Comparison of ENCODE assay signal across 13 cellular contexts in the genomic region with DNA sequence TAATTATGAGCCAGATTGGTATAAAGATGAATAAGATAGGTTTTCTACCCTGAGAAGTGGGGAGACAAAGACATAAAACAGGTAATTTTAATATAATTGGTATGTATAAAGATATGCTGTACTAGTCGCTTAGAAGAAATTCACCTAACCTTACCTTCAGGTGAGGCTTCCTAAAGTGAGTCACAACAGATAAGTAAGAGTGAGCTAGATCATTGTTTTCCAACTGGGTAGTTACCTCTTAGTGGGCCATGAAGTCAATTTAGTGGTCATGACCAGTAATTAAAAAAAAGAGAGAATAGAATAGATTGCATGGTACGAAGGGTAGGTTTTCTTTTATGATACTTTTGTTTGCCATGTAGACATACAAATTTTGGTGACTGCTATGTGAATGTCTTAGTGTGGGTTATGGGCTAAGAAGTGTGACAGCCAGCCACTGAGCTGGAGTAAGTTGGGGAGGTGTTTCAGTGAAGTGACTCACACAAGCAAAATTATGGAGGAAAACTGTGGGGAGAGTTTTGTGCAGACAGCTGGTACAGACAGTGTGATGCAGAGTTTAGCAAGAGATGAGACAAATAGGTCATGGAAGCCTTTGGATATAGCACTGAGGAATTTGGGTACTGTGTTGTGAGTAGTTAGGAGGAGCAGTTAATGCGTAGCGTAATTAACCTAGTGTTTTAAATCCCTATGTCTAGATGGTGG. TPM values are rescaled to one million over a fixed set of nuclear protein-coding genes. Genes with fewer than 3 reads are reported as not detected.
DNase-seq lines count a peak whose midpoint lies in the region; ATAC-seq, FAIRE-seq and TF ChIP-seq lines count a peak whose summit lies in the region.
"Had no signal": no experiment of that assay in that cellular context is flagged by ENCODE, and none has a peak within 500 bp of the region (broad histone marks: within the 10 kb centered on the region; RNA-seq: fewer than 3 reads in every experiment).

No MANE protein-coding gene starts in this region.

- no peak for TF ChIP-seq POLR2A in GM12878 (IDR thresholded peaks at IDR 0.05; ENCODE audit: low read depth, low read length)

- BruUV-seq in GM12878 (replicated peaks; lab: Mats Ljungman, UMichigan) = no TSS peak

- no peaks in the 10 kb centered on the region for H3K27me3 Mint-ChIP-seq in CD4-positive, alpha-beta T cell
- no peaks in the 10 kb centered on the region for H3K27me3 Mint-ChIP-seq in HFFc6 (ENCODE audit: insufficient read depth)
- no peaks in the 10 kb centered on the region for H3K27me3 Mint-ChIP-seq in naive thymus-derived CD4-positive, alpha-beta T cell
- H3K27me3 Mint-ChIP-seq: brain had no signal

- CTCF ChIA-PET in CD4-positive, alpha-beta T cell (lab: Charles Lee) = interaction anchor here (1.1 to 1.5 kb wide), 2 partner anchors 12 to 39 kb away, joined by 3 read pairs; no protein-coding TSS in a partner anchor
- CTCF ChIA-PET in GM12878 (lab: Yijun Ruan, JAX) = interaction anchor here (1.0 kb wide), 1 partner anchor 213 kb away, joined by 3 read pairs; no protein-coding TSS in a partner anchor
- CTCF ChIA-PET in naive thymus-derived CD4-positive, alpha-beta T cell (lab: Charles Lee) = no interaction called here

- intact Hi-C loops in CD4-positive, alpha-beta T cell (cut with DNase I, micrococcal nuclease) = no loop called here
- intact Hi-C loops in GM12878 (cut with micrococcal nuclease; ENCODE audit: unreplicated experiment) (no loop called here), left ventricle myocardium inferior (cut with micrococcal nuclease) (no loop called here)
- intact Hi-C loops in naive thymus-derived CD4-positive, alpha-beta T cell (cut with micrococcal nuclease) = loop anchor here in 1 of 2 donors (1.0 kb wide), 1 partner anchor 8 kb away; no protein-coding TSS in a partner anchor

- no peak overlapping the region for H2AFZ ChIP-seq in GM12878 (ENCODE audit: control insufficient read depth, low read depth, low read length)

- H3K9me3 Mint-ChIP-seq in CD4-positive, alpha-beta T cell = no peaks in the 10 kb centered on the region
- H3K9me3 Mint-ChIP-seq in HFFc6 = no peaks in the 10 kb centered on the region
- no peaks in the 10 kb centered on the region for H3K9me3 Mint-ChIP-seq in naive thymus-derived CD4-positive, alpha-beta T cell
- H3K9me3 Mint-ChIP-seq: brain, mesothelial cell of epicardium had no signal

- WGBS in GM12878 (ENCODE audit: insufficient coverage, insufficient replicate concordance, low lambda C conversion rate, missing lambda C conversion rate) = 100% methylated on average over 4 of the region's 4 CpGs

- H3K79me2 ChIP-seq in GM12878 (ENCODE audit: control insufficient read depth, insufficient read depth, low read length) = peaks cover 21% of the 10 kb centered on the region

- TF ChIP-seq RAD21 in GM12878 (IDR thresholded peaks at IDR 0.05; ENCODE audit: insufficient read depth, low read depth, low read length) = no peak

- no peak for FAIRE-seq in GM12878 (lab: Jason Lieb, UNC)

- no peak for DNase-seq in CD4-positive, alpha-beta T cell
- DNase-seq in HFFc6 (peak; percentile 26), GM12878 (ENCODE audit: low read depth, low spot score) (no peak), SIG-M5 treated with dmso at 0.1 percent for 504 hours (lab: John Stamatoyannopoulos, UW; ENCODE audit: unreplicated experiment) (no peak), NCI-H2081 (lab: John Stamatoyannopoulos, UW) (no peak), left ventricle myocardium inferior (no peak)
- no peak for DNase-seq in naive thymus-derived CD4-positive, alpha-beta T cell
- DNase-seq: NCI-H2227 treated with DMSO at 0.1 percent for 48 hours, retina had no signal

- POLR2A ChIA-PET in CD4-positive, alpha-beta T cell (lab: Charles Lee) = no interaction called here
- POLR2A ChIA-PET in GM12878 (lab: Charles Lee) = no interaction called here
- POLR2A ChIA-PET in naive thymus-derived CD4-positive, alpha-beta T cell (lab: Charles Lee) = interaction anchor here (0.6 to 1.1 kb wide), 2 partner anchors 12 to 34 kb away, joined by 3 to 6 read pairs; no protein-coding TSS in a partner anchor

- H3K4me1 Mint-ChIP-seq in CD4-positive, alpha-beta T cell (ENCODE audit: low read depth) = peaks cover 73% of the 10 kb centered on the region
- peaks cover 15% of the 10 kb centered on the region for H3K4me1 Mint-ChIP-seq in HFFc6 (ENCODE audit: low read depth)
- H3K4me1 Mint-ChIP-seq in naive thymus-derived CD4-positive, alpha-beta T cell = peaks cover 32 to 71% (median 69%) of the 10 kb centered on the region in 7 donors
- H3K4me1 Mint-ChIP-seq: brain, mesothelial cell of epicardium had no signal

- ATAC-seq in CD4-positive, alpha-beta T cell (ENCODE audit: poor library complexity) = peak; percentile 56
- ATAC-seq in GM12878 (peak; percentile 31), GM19351 (IDR thresholded peaks at IDR 0.05; ENCODE audit: unreplicated experiment) (no peak)
- ATAC-seq in naive thymus-derived CD4-positive, alpha-beta T cell = peak; percentile 20

- SMC1A ChIA-PET in GM12878 (lab: Charles Lee; ENCODE audit: uncharacterized antibody, unreplicated experiment) = no interaction called here

- H3K27ac ChIP-seq in CD4-positive, alpha-beta T cell (ENCODE audit: low read depth, low read length) = no peak overlapping the region
- H3K27ac ChIP-seq in GM12878 (ENCODE audit: control insufficient read depth, insufficient read depth) (no peak overlapping the region), left ventricle myocardium inferior (replicated peaks) (no peak overlapping the region)
- peak overlapping the region; percentile 55 for H3K27ac ChIP-seq in naive thymus-derived CD4-positive, alpha-beta T cell (ENCODE audit: low read depth, low read length)

- H3K4me3 Mint-ChIP-seq in CD4-positive, alpha-beta T cell = no peak overlapping the region
- H3K4me3 Mint-ChIP-seq in HFFc6 = no peak overlapping the region
- peak overlapping the region in 7 of 10 donors; percentile 1 to 42 (median 13) for H3K4me3 Mint-ChIP-seq in naive thymus-derived CD4-positive, alpha-beta T cell
- H3K4me3 Mint-ChIP-seq: brain, mesothelial cell of epicardium had no signal

- H3K36me3 ChIP-seq in GM12878 (ENCODE audit: control insufficient read depth in 2 of 2, insufficient read depth in 2 of 2, low read length in 1 of 2) (peaks cover 5 to 24% of the 10 kb centered on the region in 2 experiments), left ventricle myocardium inferior (peaks cover 41% of the 10 kb centered on the region)
- H3K36me3 ChIP-seq in naive thymus-derived CD4-positive, alpha-beta T cell (ENCODE audit: control insufficient read depth in 2 of 3, insufficient read depth in 3 of 3, low read length in 3 of 3) = peaks cover 0 to 36% (median 4%) of the 10 kb centered on the region in 3 experiments

- H3K4me2 ChIP-seq in GM12878 (ENCODE audit: control insufficient read depth, insufficient read depth) = peak overlapping the region; percentile 1; the same call in 1 of the 2 replicates

- H3K4me1 ChIP-seq in GM12878 (ENCODE audit: control insufficient read depth, insufficient read depth, low read length) = no peaks in the 10 kb centered on the region
- peaks cover 0 to 17% of the 10 kb centered on the region in 2 donors for H3K4me1 ChIP-seq in naive thymus-derived CD4-positive, alpha-beta T cell (ENCODE audit: control insufficient read depth in 2 of 2, insufficient read depth in 2 of 2, low read length in 2 of 2)
- H3K4me1 ChIP-seq in left ventricle myocardium inferior = peaks cover 4% of the 10 kb centered on the region

- in situ Hi-C loops in GM12878 (cut with MboI) = no loop called here

- no peaks in the 10 kb centered on the region for H3K27me3 ChIP-seq in CD4-positive, alpha-beta T cell (ENCODE audit: control insufficient read depth, insufficient read depth, low read length)
- no peaks in the 10 kb centered on the region for H3K27me3 ChIP-seq in GM12878 (replicated peaks in 1 of 2; ENCODE audit: control insufficient read depth in 2 of 2, insufficient read depth in 2 of 2, low read length in 1 of 2)
- no peaks in the 10 kb centered on the region for H3K27me3 ChIP-seq in naive thymus-derived CD4-positive, alpha-beta T cell (ENCODE audit: control insufficient read depth in 2 of 2, insufficient read depth in 2 of 2, low read length in 2 of 2)
- H3K27me3 ChIP-seq in left ventricle myocardium inferior (ENCODE audit: low read depth) = no peaks in the 10 kb centered on the region

- no peak overlapping the region for H3K9ac ChIP-seq in GM12878 (ENCODE audit: control insufficient read depth, insufficient read depth, low read length)

- RAD21 ChIA-PET in GM12878 (lab: Charles Lee; ENCODE audit: unreplicated experiment) = no interaction called here

- H3K36me3 Mint-ChIP-seq in CD4-positive, alpha-beta T cell (ENCODE audit: low read depth) = peaks cover 77% of the 10 kb centered on the region
- peaks cover 6% of the 10 kb centered on the region; the same call in 1 of the 2 replicates for H3K36me3 Mint-ChIP-seq in HFFc6 (ENCODE audit: low read depth)
- peaks cover 8 to 37% (median 23%) of the 10 kb centered on the region in 5 donors for H3K36me3 Mint-ChIP-seq in naive thymus-derived CD4-positive, alpha-beta T cell

- no peak overlapping the region for H3K4me3 ChIP-seq in GM12878
- H3K4me3 ChIP-seq in naive thymus-derived CD4-positive, alpha-beta T cell (ENCODE audit: low read length) = no peak overlapping the region
- H3K4me3 ChIP-seq in left ventricle myocardium inferior = no peak overlapping the region

- H4K20me1 ChIP-seq in GM12878 (ENCODE audit: control insufficient read depth, insufficient read depth) = no peaks in the 10 kb centered on the region

- no peak for TF ChIP-seq EP300 in GM12878 (IDR thresholded peaks at IDR 0.05; ENCODE audit: borderline replicate concordance in 1 of 2, control insufficient read depth in 1 of 2, low read depth in 2 of 2, low read length in 2 of 2)

- no peak for TF ChIP-seq CTCF in CD4-positive, alpha-beta T cell (IDR thresholded peaks at IDR 0.05)
- no peak for TF ChIP-seq CTCF in HFFc6 (IDR thresholded peaks at IDR 0.05)
- no peak for TF ChIP-seq CTCF in GM12878 (IDR thresholded peaks at IDR 0.05 in 2 of 3, conservative IDR thresholded peaks at IDR 0.05 in 1 of 3; ENCODE audit: control insufficient read depth in 2 of 3, extremely low read depth in 1 of 3, insufficient read depth in 1 of 3, low read depth in 3 of 3, low read length in 3 of 3)
- TF ChIP-seq CTCF in left ventricle myocardium inferior (IDR thresholded peaks at IDR 0.05; ENCODE audit: borderline replicate concordance) = no peak

- peak overlapping the region; percentile 73 for H3K27ac Mint-ChIP-seq in CD4-positive, alpha-beta T cell
- H3K27ac Mint-ChIP-seq in HFFc6 = peak overlapping the region; percentile 2; the same call in 1 of the 2 replicates
- peak overlapping the region; percentile 6 to 83 (median 71) for H3K27ac Mint-ChIP-seq in naive thymus-derived CD4-positive, alpha-beta T cell
- H3K27ac Mint-ChIP-seq: mesothelial cell of epicardium had no signal

- no peaks in the 10 kb centered on the region for H3K9me3 ChIP-seq in CD4-positive, alpha-beta T cell (ENCODE audit: control insufficient read depth, low read length)
- H3K9me3 ChIP-seq in GM12878 (replicated peaks; ENCODE audit: control insufficient read depth, insufficient read depth, low read length) = peaks cover 2% of the 10 kb centered on the region; the same call in 1 of the 3 replicates
- H3K9me3 ChIP-seq in naive thymus-derived CD4-positive, alpha-beta T cell (ENCODE audit: control insufficient read depth in 2 of 3, low read length in 3 of 3) = no peaks in the 10 kb centered on the region
- H3K9me3 ChIP-seq in left ventricle myocardium inferior (replicated peaks) = no peaks in the 10 kb centered on the region

RNA-seq across cellular contexts. Expression of gene TRNT1, which starts 8.2 kb away (rescaled TPM):
- total RNA-seq in CD4-positive, alpha-beta T cell = 10 to 100 TPM; 25.8 to 30.7 TPM
- total RNA-seq in HFFc6 (2021; fragmentation: NEBNext Ultra II Directional; extraction: Animal tissue kit (Norgen Biotek cat#: 25700)) = 10 to 100 TPM; 13.2 to 22.5 (median 18.0) TPM
- 93.7 and 102 TPM in 2 replicates for total RNA-seq in GM12878 (2013; cell fraction: nucleolus; rRNA removed)
- total RNA-seq in GM12878 (2014; rRNA removed) (33.6 and 35.4 TPM in 2 replicates), GM12878 (2014; rRNA removed; fragmentation: Illumina TruSeq; extraction: Trizol) (34.6 and 37.9 TPM in 2 replicates), GM12878 (2021) (28.1 and 33.8 TPM in 2 replicates), left ventricle myocardium inferior (14.6 TPM)
- polyA plus RNA-seq in GM12878 (2011; ENCODE audit: low read depth) = 12.1 TPM
- polyA plus RNA-seq in GM12878 (2011; rRNA removed) (28.6 and 46.8 TPM in 2 replicates), GM12878 (2014; fragmentation: Illumina TruSeq; extraction: Trizol) (34.1 and 42.7 TPM in 2 replicates), GM12878 (2014; fragmentation: Nextera tagmentation; extraction: Ambion mirVana) (10 to 100 TPM; 37.9 to 45.1 TPM), GM12878 (2014; rRNA removed) (32.2 and 35.5 TPM in 2 replicates), GM12878 (2016; fragmentation: Nextera tagmentation; extraction: Ambion mirVana) (10 to 100 TPM; 54.4 to 54.9 TPM)
- polyA plus RNA-seq in GM12878 (2011; cell fraction: cytosol; rRNA removed) = 6.1 and 7.4 TPM in 2 replicates
- polyA plus RNA-seq in GM12878 (2011; cell fraction: nucleus; rRNA removed) = 36.2 and 51.5 TPM in 2 replicates
- polyA plus RNA-seq in GM12878 (2012) = 18.2 and 20.5 TPM in 2 replicates
- 19.9 and 21.6 TPM in 2 replicates for polyA minus RNA-seq in GM12878 (2011; rRNA and poly(A)+ RNA removed)
- 6.3 and 8.2 TPM in 2 replicates for polyA minus RNA-seq in GM12878 (2011; cell fraction: cytosol; rRNA and poly(A)+ RNA removed)
- 38.8 and 69.7 TPM in 2 replicates for polyA minus RNA-seq in GM12878 (2011; cell fraction: nucleus; rRNA and poly(A)+ RNA removed)
- total RNA-seq in naive thymus-derived CD4-positive, alpha-beta T cell = 10 to 100 TPM; 36.4 to 44.5 (median 38.8) TPM
- 10 to 100 TPM; 22.7 to 26.9 TPM for polyA plus RNA-seq in naive thymus-derived CD4-positive, alpha-beta T cell

RNA-seq across cellular contexts. Expression of gene IL5RA, which starts 24.7 kb away (rescaled TPM):
- under 1 TPM; 0.59 to 0.99 TPM for total RNA-seq in CD4-positive, alpha-beta T cell
- total RNA-seq in HFFc6 (2021; fragmentation: NEBNext Ultra II Directional; extraction: Animal tissue kit (Norgen Biotek cat#: 25700)) = not detected
- 0.33 and 0.51 TPM in 2 replicates for total RNA-seq in GM12878 (2013; cell fraction: nucleolus; rRNA removed)
- 0.65 TPM in 1 of 2 replicates, not detected in the other for total RNA-seq in GM12878 (2014; rRNA removed)
- 0.09 and 0.18 TPM in 2 replicates for total RNA-seq in GM12878 (2014; rRNA removed; fragmentation: Illumina TruSeq; extraction: Trizol)
- 0.19 TPM in 1 of 2 replicates, not detected in the other for total RNA-seq in GM12878 (2021)
- not detected for polyA plus RNA-seq in GM12878 (2011; ENCODE audit: low read depth)
- polyA plus RNA-seq in GM12878 (2011; rRNA removed) = not detected in 2 replicates
- polyA plus RNA-seq in GM12878 (2011; cell fraction: cytosol; rRNA removed) = not detected in 2 replicates
- polyA plus RNA-seq in GM12878 (2011; cell fraction: nucleus; rRNA removed) = not detected in 2 replicates
- 0.06 TPM in 1 of 2 replicates, not detected in the other for polyA plus RNA-seq in GM12878 (2012)
- polyA plus RNA-seq in GM12878 (2014; fragmentation: Illumina TruSeq; extraction: Trizol) = 0.30 and 0.53 TPM in 2 replicates
- polyA plus RNA-seq in GM12878 (2014; fragmentation: Nextera tagmentation; extraction: Ambion mirVana) = under 1 TPM in 1 of 2 experiments, not detected in 1; 0.04 TPM
- 0.10 and 0.13 TPM in 2 replicates for polyA plus RNA-seq in GM12878 (2014; rRNA removed)
- polyA plus RNA-seq in GM12878 (2016; fragmentation: Nextera tagmentation; extraction: Ambion mirVana) = not detected
- not detected in 2 replicates for polyA minus RNA-seq in GM12878 (2011; rRNA and poly(A)+ RNA removed)
- polyA minus RNA-seq in GM12878 (2011; cell fraction: cytosol; rRNA and poly(A)+ RNA removed) = not detected in 2 replicates
- polyA minus RNA-seq in GM12878 (2011; cell fraction: nucleus; rRNA and poly(A)+ RNA removed) = not detected in 2 replicates
- total RNA-seq in naive thymus-derived CD4-positive, alpha-beta T cell = 1 to 10 TPM in 2 of 5 experiments, not detected in 3; 1.1 to 8.7 TPM
- polyA plus RNA-seq in naive thymus-derived CD4-positive, alpha-beta T cell = not detected
- not detected for total RNA-seq in left ventricle myocardium inferior
- total RNA-seq: mesothelial cell of epicardium; T-helper 1 cell treated with Interleukin-12 subunit alpha and Interleukin-12 subunit beta and Interleukin-4 antibody, amounts not matched to agents 30 ng/mL and 1 ng/mL, for 36 hours had no signal

RNA-seq across cellular contexts. Expression of gene CRBN, which starts 44.6 kb away (rescaled TPM):
- total RNA-seq in CD4-positive, alpha-beta T cell = 100 to 1,000 TPM; 144 to 148 TPM
- total RNA-seq in HFFc6 (2021; fragmentation: NEBNext Ultra II Directional; extraction: Animal tissue kit (Norgen Biotek cat#: 25700)) = 10 to 100 TPM; 21.0 to 27.8 (median 26.0) TPM
- total RNA-seq in GM12878 (2013; cell fraction: nucleolus; rRNA removed) = 155 and 169 TPM in 2 replicates
- total RNA-seq in GM12878 (2014; rRNA removed) (24.5 and 26.5 TPM in 2 replicates), GM12878 (2014; rRNA removed; fragmentation: Illumina TruSeq; extraction: Trizol) (32.4 and 32.5 TPM in 2 replicates), GM12878 (2021) (23.4 and 28.3 TPM in 2 replicates), left ventricle myocardium inferior (53.8 TPM)
- 17.5 TPM for polyA plus RNA-seq in GM12878 (2011; ENCODE audit: low read depth)
- polyA plus RNA-seq in GM12878 (2011; rRNA removed) (45.1 and 62.8 TPM in 2 replicates), GM12878 (2014; fragmentation: Illumina TruSeq; extraction: Trizol) (26.1 and 35.8 TPM in 2 replicates), GM12878 (2014; fragmentation: Nextera tagmentation; extraction: Ambion mirVana) (100 to 1,000 TPM; 110 to 115 TPM), GM12878 (2014; rRNA removed) (20.2 and 21.7 TPM in 2 replicates), GM12878 (2016; fragmentation: Nextera tagmentation; extraction: Ambion mirVana) (10 to 100 TPM; 39.2 to 42.1 TPM)
- polyA plus RNA-seq in GM12878 (2011; cell fraction: cytosol; rRNA removed) = 16.1 and 19.8 TPM in 2 replicates
- 30.3 and 37.6 TPM in 2 replicates for polyA plus RNA-seq in GM12878 (2011; cell fraction: nucleus; rRNA removed)
- 19.7 and 24.9 TPM in 2 replicates for polyA plus RNA-seq in GM12878 (2012)
- polyA minus RNA-seq in GM12878 (2011; rRNA and poly(A)+ RNA removed) = 30.2 and 32.3 TPM in 2 replicates
- polyA minus RNA-seq in GM12878 (2011; cell fraction: cytosol; rRNA and poly(A)+ RNA removed) = 10.2 and 14.7 TPM in 2 replicates
- polyA minus RNA-seq in GM12878 (2011; cell fraction: nucleus; rRNA and poly(A)+ RNA removed) = 29.5 and 38.7 TPM in 2 replicates
- total RNA-seq in naive thymus-derived CD4-positive, alpha-beta T cell = 100 to 1,000 TPM in 4 of 5 experiments, 10 to 100 TPM in 1; 69.1 to 169 (median 134) TPM
- polyA plus RNA-seq in naive thymus-derived CD4-positive, alpha-beta T cell = 100 to 1,000 TPM; 171 to 198 TPM

Comparison
In these comparisons a context has a peak if more than half of its experiments do, and no peak if none do; other contexts are left out.
1. H3K27ac Mint-ChIP-seq: peak in every context shown above with its lines; median percentile 73 in CD4-positive, alpha-beta T cell; 71 in naive thymus-derived CD4-positive, alpha-beta T cell; 2 in HFFc6.
2. H3K4me3 Mint-ChIP-seq: peak in naive thymus-derived CD4-positive, alpha-beta T cell (7 of 10); none in CD4-positive, alpha-beta T cell (single experiment) and HFFc6 (single experiment).